In the genomic region with DNA sequence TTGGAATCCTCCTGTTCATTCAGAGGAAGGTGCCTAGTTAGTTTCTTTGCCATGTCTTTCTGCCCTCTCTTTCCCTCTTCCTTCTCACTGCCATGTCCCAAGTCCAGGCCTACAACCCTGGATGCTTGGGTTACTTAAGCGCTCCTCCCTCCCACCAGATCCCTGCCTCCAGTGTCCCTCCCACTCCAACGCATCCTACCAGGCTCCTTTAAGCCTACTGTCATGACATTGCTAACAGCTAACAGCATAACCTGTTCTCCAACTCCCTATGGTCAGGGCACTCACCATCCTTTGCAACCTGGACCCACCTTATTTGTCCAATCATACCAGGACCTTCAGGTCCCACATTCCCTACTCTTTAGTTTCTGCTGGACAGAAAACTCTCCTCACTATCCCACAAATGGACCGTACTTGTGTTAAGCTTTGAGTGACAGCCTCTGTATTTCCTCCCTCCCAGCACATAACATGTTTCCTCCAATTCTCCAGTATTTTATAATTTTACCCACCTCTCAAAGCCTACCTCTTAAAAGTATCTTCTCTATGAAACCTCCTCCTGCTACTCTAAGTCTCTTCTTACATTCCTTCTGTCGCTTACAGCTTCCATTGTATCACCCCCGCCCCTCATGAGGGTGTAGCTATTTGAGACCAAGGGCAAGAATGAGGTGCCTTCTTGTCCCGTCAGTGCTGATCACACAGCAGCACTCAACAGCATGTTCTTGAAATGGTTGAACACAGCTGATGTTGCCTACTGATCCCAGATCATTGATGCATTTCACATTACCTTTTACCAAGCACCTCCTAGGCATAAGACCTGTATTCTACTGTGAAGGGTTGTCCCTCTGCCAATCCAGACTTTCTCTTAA, we compare ENCODE assay signal across 14 cellular contexts. TPM values are rescaled to one million over a fixed set of nuclear protein-coding genes. Genes with fewer than 3 reads are reported as not detected.
DNase-seq lines count a peak whose midpoint lies in the region; ATAC-seq and TF ChIP-seq lines count a peak whose summit lies in the region.
"Had no signal": no experiment of that assay in that cellular context is flagged by ENCODE, and none has a peak within 500 bp of the region (broad histone marks: within the 10 kb centered on the region; RNA-seq: fewer than 3 reads in every experiment).

No MANE protein-coding gene starts in this region.

- no peak overlapping the region for H3K4me3 Mint-ChIP-seq in WTC11
- H3K4me3 Mint-ChIP-seq: activated naive CD8-positive, alpha-beta T cell had no signal

- TF ChIP-seq POLR2A in erythroblast (IDR thresholded peaks at IDR 0.05; ENCODE audit: low read length), result no peak

- H3K36me3 Mint-ChIP-seq in WTC11, result no peaks in the 10 kb centered on the region

- POLR2A ChIA-PET in WTC11 (lab: Charles Lee), result interaction anchor here (0.7 kb wide), 1 partner anchor 529 kb away, joined by 4 read pairs; no protein-coding TSS in a partner anchor

- peaks cover 14% of the 10 kb centered on the region for H3K36me3 ChIP-seq in GM06990 (ENCODE audit: control insufficient read depth, insufficient read depth, low read length)
- H3K36me3 ChIP-seq in OCI-LY3 (replicated peaks; ENCODE audit: low read depth, low read length), result peaks cover 57% of the 10 kb centered on the region
- no peaks in the 10 kb centered on the region for H3K36me3 ChIP-seq in rectal smooth muscle tissue (ENCODE audit: control insufficient read depth, insufficient read depth, low read length)

- no peaks in the 10 kb centered on the region for H3K9me3 ChIP-seq in OCI-LY3 (ENCODE audit: insufficient read depth, low read length)
- H3K9me3 ChIP-seq: SK-N-SH had no signal

- ATAC-seq in esophagus mucosa (peak; percentile 55), WTC11 (no peak)
- ATAC-seq: left cardiac atrium had no signal

- H3K4me1 Mint-ChIP-seq in WTC11, result peaks cover 3% of the 10 kb centered on the region

- no peaks in the 10 kb centered on the region for H3K9me3 Mint-ChIP-seq in WTC11

- H3K4me3 ChIP-seq in GM06990 (replicated peaks; ENCODE audit: low read depth, low read length) (peak overlapping the region; percentile 65), OCI-LY3 (ENCODE audit: low read length) (peak overlapping the region; percentile 98), rectal smooth muscle tissue (ENCODE audit: low read length) (peak overlapping the region; percentile 54)

- no peaks in the 10 kb centered on the region for H3K27me3 ChIP-seq in GM06990 (replicated peaks; ENCODE audit: control insufficient read depth, insufficient read depth, low read length)
- no peaks in the 10 kb centered on the region for H3K27me3 ChIP-seq in OCI-LY3 (ENCODE audit: low read depth, low read length)
- H3K27me3 ChIP-seq in rectal smooth muscle tissue (ENCODE audit: control insufficient read depth, insufficient read depth, low read length), result no peaks in the 10 kb centered on the region

- H3K27ac Mint-ChIP-seq in WTC11, result no peak overlapping the region
- H3K27ac Mint-ChIP-seq: activated naive CD8-positive, alpha-beta T cell had no signal

- peak overlapping the region; percentile 100 for H3K27ac ChIP-seq in OCI-LY3 (ENCODE audit: low read length)
- H3K27ac ChIP-seq in rectal smooth muscle tissue (ENCODE audit: low read depth, low read length), result no peak overlapping the region

- H3K9ac ChIP-seq in OCI-LY3 (ENCODE audit: low read length) (peak overlapping the region; percentile 99), rectal smooth muscle tissue (ENCODE audit: low read length) (no peak overlapping the region)
- H3K9ac ChIP-seq: SK-N-SH had no signal

- H2AFZ ChIP-seq in OCI-LY3 (ENCODE audit: low read depth, low read length), result no peak overlapping the region

- H3K27me3 Mint-ChIP-seq in WTC11 (ENCODE audit: low read depth), result no peaks in the 10 kb centered on the region

- H4K20me1 ChIP-seq in OCI-LY3 (ENCODE audit: insufficient read depth, low read length), result peaks cover 54% of the 10 kb centered on the region

- TF ChIP-seq CTCF in GM06990 (IDR thresholded peaks at IDR 0.05; ENCODE audit: insufficient read depth, low read length, poor library complexity, severe bottlenecking), result no peak
- TF ChIP-seq CTCF in OCI-LY3 (IDR thresholded peaks at IDR 0.05; ENCODE audit: low read depth, low read length), result no peak
- no peak for TF ChIP-seq CTCF in WTC11 (IDR thresholded peaks at IDR 0.05)

- peak overlapping the region; percentile 98 for H3K4me2 ChIP-seq in OCI-LY3 (ENCODE audit: low read length)
- H3K4me2 ChIP-seq: SK-N-SH had no signal

- peaks cover 55% of the 10 kb centered on the region for H3K4me1 ChIP-seq in OCI-LY3 (ENCODE audit: low read length)
- peaks cover 5% of the 10 kb centered on the region for H3K4me1 ChIP-seq in rectal smooth muscle tissue (ENCODE audit: control insufficient read depth, insufficient read depth, low read length)

- CTCF ChIA-PET in WTC11 (lab: Charles Lee), result interaction anchor here (1.0 kb wide), 1 partner anchor 40 kb away, joined by 5 read pairs; no protein-coding TSS in a partner anchor

- H3K79me2 ChIP-seq in OCI-LY3 (ENCODE audit: low read length), result peaks cover 83% of the 10 kb centered on the region

- DNase-seq in GM06990 (ENCODE audit: extremely low read depth, insufficient read length), result no peak
- DNase-seq in foreskin melanocyte, result no peak
- no peak for DNase-seq in erythroblast (lab: John Stamatoyannopoulos, UW)
- DNase-seq in WTC11 (ENCODE audit: low spot score), result no peak
- no peak for DNase-seq in stimulated activated CD8-positive, alpha-beta memory T cell treated with anti-CD3 and anti-CD28 coated beads, Interleukin-4, amount 100 ng/mL, for 48 hours
- DNase-seq: activated CD8-positive, alpha-beta memory T cell treated with anti-CD3 and anti-CD28 coated beads, Interleukin-2, amount 50 U/mL, for 4 hours; left cardiac atrium; NCI-H2227 treated with DMSO at 0.1 percent for 48 hours; SK-N-SH had no signal

TF ChIP-seq in WTC11, 78 proteins besides CTCF, POLR2A, EP300 and RAD21:
- TF ChIP-seq, protein P1, sequence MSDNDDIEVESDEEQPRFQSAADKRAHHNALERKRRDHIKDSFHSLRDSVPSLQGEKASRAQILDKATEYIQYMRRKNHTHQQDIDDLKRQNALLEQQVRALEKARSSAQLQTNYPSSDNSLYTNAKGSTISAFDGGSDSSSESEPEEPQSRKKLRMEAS (CRISPR knock-in tag; IDR thresholded peaks at IDR 0.05), result no peak
- TF ChIP-seq FOXJ3 (CRISPR knock-in tag; IDR thresholded peaks at IDR 0.05; ENCODE audit: borderline replicate concordance), result no peak
- no peak for TF ChIP-seq SOX15 (CRISPR knock-in tag; IDR thresholded peaks at IDR 0.05)
- TF ChIP-seq RORB (CRISPR knock-in tag; IDR thresholded peaks at IDR 0.05), result no peak
- no peak for TF ChIP-seq MXD4 (CRISPR knock-in tag; IDR thresholded peaks at IDR 0.05; ENCODE audit: borderline replicate concordance)
- no peak for TF ChIP-seq ZNF396 (CRISPR knock-in tag; IDR thresholded peaks at IDR 0.05; ENCODE audit: borderline replicate concordance)
- no peak for TF ChIP-seq NR3C1 (CRISPR knock-in tag; conservative IDR thresholded peaks at IDR 0.05; ENCODE audit: low read depth)
- TF ChIP-seq, protein P2, sequence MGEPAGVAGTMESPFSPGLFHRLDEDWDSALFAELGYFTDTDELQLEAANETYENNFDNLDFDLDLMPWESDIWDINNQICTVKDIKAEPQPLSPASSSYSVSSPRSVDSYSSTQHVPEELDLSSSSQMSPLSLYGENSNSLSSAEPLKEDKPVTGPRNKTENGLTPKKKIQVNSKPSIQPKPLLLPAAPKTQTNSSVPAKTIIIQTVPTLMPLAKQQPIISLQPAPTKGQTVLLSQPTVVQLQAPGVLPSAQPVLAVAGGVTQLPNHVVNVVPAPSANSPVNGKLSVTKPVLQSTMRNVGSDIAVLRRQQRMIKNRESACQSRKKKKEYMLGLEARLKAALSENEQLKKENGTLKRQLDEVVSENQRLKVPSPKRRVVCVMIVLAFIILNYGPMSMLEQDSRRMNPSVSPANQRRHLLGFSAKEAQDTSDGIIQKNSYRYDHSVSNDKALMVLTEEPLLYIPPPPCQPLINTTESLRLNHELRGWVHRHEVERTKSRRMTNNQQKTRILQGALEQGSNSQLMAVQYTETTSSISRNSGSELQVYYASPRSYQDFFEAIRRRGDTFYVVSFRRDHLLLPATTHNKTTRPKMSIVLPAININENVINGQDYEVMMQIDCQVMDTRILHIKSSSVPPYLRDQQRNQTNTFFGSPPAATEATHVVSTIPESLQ (CRISPR knock-in tag; IDR thresholded peaks at IDR 0.05), result no peak
- TF ChIP-seq, protein P3, sequence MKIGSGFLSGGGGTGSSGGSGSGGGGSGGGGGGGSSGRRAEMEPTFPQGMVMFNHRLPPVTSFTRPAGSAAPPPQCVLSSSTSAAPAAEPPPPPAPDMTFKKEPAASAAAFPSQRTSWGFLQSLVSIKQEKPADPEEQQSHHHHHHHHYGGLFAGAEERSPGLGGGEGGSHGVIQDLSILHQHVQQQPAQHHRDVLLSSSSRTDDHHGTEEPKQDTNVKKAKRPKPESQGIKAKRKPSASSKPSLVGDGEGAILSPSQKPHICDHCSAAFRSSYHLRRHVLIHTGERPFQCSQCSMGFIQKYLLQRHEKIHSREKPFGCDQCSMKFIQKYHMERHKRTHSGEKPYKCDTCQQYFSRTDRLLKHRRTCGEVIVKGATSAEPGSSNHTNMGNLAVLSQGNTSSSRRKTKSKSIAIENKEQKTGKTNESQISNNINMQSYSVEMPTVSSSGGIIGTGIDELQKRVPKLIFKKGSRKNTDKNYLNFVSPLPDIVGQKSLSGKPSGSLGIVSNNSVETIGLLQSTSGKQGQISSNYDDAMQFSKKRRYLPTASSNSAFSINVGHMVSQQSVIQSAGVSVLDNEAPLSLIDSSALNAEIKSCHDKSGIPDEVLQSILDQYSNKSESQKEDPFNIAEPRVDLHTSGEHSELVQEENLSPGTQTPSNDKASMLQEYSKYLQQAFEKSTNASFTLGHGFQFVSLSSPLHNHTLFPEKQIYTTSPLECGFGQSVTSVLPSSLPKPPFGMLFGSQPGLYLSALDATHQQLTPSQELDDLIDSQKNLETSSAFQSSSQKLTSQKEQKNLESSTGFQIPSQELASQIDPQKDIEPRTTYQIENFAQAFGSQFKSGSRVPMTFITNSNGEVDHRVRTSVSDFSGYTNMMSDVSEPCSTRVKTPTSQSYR (CRISPR knock-in tag; IDR thresholded peaks at IDR 0.05), result no peak
- TF ChIP-seq, protein P4, sequence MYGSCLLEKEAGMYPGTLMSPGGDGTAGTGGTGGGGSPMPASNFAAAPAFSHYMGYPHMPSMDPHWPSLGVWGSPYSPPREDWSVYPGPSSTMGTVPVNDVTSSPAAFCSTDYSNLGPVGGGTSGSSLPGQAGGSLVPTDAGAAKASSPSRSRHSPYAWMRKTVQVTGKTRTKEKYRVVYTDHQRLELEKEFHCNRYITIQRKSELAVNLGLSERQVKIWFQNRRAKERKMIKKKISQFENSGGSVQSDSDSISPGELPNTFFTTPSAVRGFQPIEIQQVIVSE (CRISPR knock-in tag; IDR thresholded peaks at IDR 0.05; ENCODE audit: borderline replicate concordance), result no peak
- no peak for TF ChIP-seq OVOL2 (CRISPR knock-in tag; IDR thresholded peaks at IDR 0.05; ENCODE audit: borderline replicate concordance)
TF ChIP-seq in WTC11: peak in this region for 0.

RNA-seq across cellular contexts. Expression of a gene that starts 1.7 kb away (rescaled TPM):
- total RNA-seq in esophagus mucosa (51.3 TPM), WTC11 (2021) (not detected in 3 replicates)
- total RNA-seq: chondrocyte had no signal

RNA-seq across cellular contexts. Expression of a gene that starts 34.6 kb away (rescaled TPM):
- total RNA-seq in esophagus mucosa (not detected), WTC11 (2021) (0.09 TPM in 1 of 3 replicates, not detected in the others)
- total RNA-seq: chondrocyte, left cardiac atrium had no signal

Comparison
In these comparisons a context has a peak if more than half of its experiments do, and no peak if none do; other contexts are left out.
1. RNA of a gene that starts 1.7 kb away (total RNA-seq): 51.3 TPM in esophagus mucosa (single experiment); not detected in WTC11; every median in the first group is over 10 times any median in the second.
2. Peak in every context shown above with its lines, with median percentiles within 50 percentile points of each other: H3K4me3 ChIP-seq.